21 cellular contexts compared by ENCODE assay signal in genomic region chr20:56752274-56752673, GRCh38.
A peak's percentile ranks its signal among the peaks of the same experiment; 100 is the strongest.
DNase-seq lines count a peak whose midpoint lies in the region; ATAC-seq and TF ChIP-seq lines count a peak whose summit lies in the region.
"Had no signal": no experiment of that assay in that cellular context is flagged by ENCODE, and none has a peak within 500 bp of the region (broad histone marks: within the 10 kb centered on the region; RNA-seq: fewer than 3 reads in every experiment).

No MANE protein-coding gene starts in this region.

- H3K4me2 ChIP-seq in GM23338 (no peak overlapping the region), parathyroid adenoma (ENCODE audit: low read length) (peak overlapping the region; percentile 48)

- no peak overlapping the region for H3K9ac ChIP-seq in parathyroid adenoma

- H4K20me1 ChIP-seq in GM23338 (replicated peaks; ENCODE audit: insufficient read depth), result no peaks in the 10 kb centered on the region

- no peak for ATAC-seq in GM23338
- ATAC-seq: heart right ventricle; stimulated activated memory B cell treated with anti-CD40 and anti-IgM and Interleukin-4, amounts not matched to agents 10 μg/mL and 1 μg/mL and 100 μg/mL, for 72 hours had no signal

- H3K9me3 ChIP-seq in esophagus (ENCODE audit: control insufficient read depth in 2 of 2, insufficient read depth in 1 of 2, low read depth in 1 of 2, low read length in 1 of 2) (peaks cover 0 to 3% of the 10 kb centered on the region in 2 donors), parathyroid adenoma (ENCODE audit: control insufficient read depth, low read length) (no peaks in the 10 kb centered on the region)
- H3K9me3 ChIP-seq: heart right ventricle, tibial nerve had no signal

- H3K9me2 ChIP-seq in GM23338 (ENCODE audit: insufficient read depth), result peaks cover 5% of the 10 kb centered on the region; the same call in 1 of the 2 replicates

- H3K27me3 ChIP-seq in GM23338 (ENCODE audit: insufficient read depth) (peaks cover 16% of the 10 kb centered on the region; the same call in 1 of the 2 replicates), esophagus (ENCODE audit: control insufficient read depth in 1 of 2, insufficient read depth in 2 of 2, low read length in 2 of 2) (no peaks in the 10 kb centered on the region), parathyroid adenoma (ENCODE audit: control insufficient read depth, insufficient read depth, low read length) (no peaks in the 10 kb centered on the region)

- H3K27ac ChIP-seq in GM23338 (ENCODE audit: low read depth), result no peak overlapping the region
- H3K27ac ChIP-seq in esophagus (ENCODE audit: low read depth in 2 of 2, low read length in 1 of 2), result peak overlapping the region; percentile 24 to 75
- no peak overlapping the region for H3K27ac ChIP-seq in parathyroid adenoma
- H3K27ac ChIP-seq: C4-2B, heart right ventricle, tibial nerve, VCaP had no signal

- H3K79me2 ChIP-seq in GM23338 (replicated peaks; ENCODE audit: insufficient read depth), result no peaks in the 10 kb centered on the region
- no peaks in the 10 kb centered on the region for H3K79me2 ChIP-seq in parathyroid adenoma

- H3K4me3 ChIP-seq in GM23338, result no peak overlapping the region
- H3K4me3 ChIP-seq in esophagus (ENCODE audit: low read depth in 1 of 2, low read length in 2 of 2), result no peak overlapping the region
- no peak overlapping the region for H3K4me3 ChIP-seq in parathyroid adenoma (ENCODE audit: low read depth, low read length)
- H3K4me3 ChIP-seq: heart right ventricle, tibial nerve had no signal

- intact Hi-C loops in activated naive CD4-positive, alpha-beta T cell treated with anti-CD3 and anti-CD28 coated beads for 36 hours (cut with micrococcal nuclease), result no loop called here

- H3K36me3 Mint-ChIP-seq in GM23338 (ENCODE audit: low read depth), result no peaks in the 10 kb centered on the region
- H3K36me3 Mint-ChIP-seq in activated naive CD4-positive, alpha-beta T cell treated with anti-CD3 and anti-CD28 coated beads for 36 hours (ENCODE audit: low read depth), result no peaks in the 10 kb centered on the region
- H3K36me3 Mint-ChIP-seq: activated naive CD4-positive, alpha-beta T cell treated with anti-CD3 and anti-CD28 coated beads, Interleukin-2, amount 50 U/mL, for 24 hours; stimulated activated memory B cell treated with anti-CD40 and anti-IgM and Interleukin-4, amounts not matched to agents 10 μg/mL and 1 μg/mL and 100 μg/mL, for 72 hours had no signal

- no peak overlapping the region for H3K4me3 Mint-ChIP-seq in GM23338
- no peak overlapping the region for H3K4me3 Mint-ChIP-seq in activated naive CD4-positive, alpha-beta T cell treated with anti-CD3 and anti-CD28 coated beads for 36 hours
- H3K4me3 Mint-ChIP-seq: activated naive CD4-positive, alpha-beta T cell treated with anti-CD3 and anti-CD28 coated beads, Interleukin-2, amount 50 U/mL, for 24 hours; neural crest cell; stimulated activated memory B cell treated with anti-CD40 and anti-IgM and Interleukin-4, amounts not matched to agents 10 μg/mL and 1 μg/mL and 100 μg/mL, for 72 hours had no signal

- H3K36me3 ChIP-seq in GM23338 (ENCODE audit: insufficient read depth) (no peaks in the 10 kb centered on the region), esophagus (ENCODE audit: control insufficient read depth in 2 of 2, insufficient read depth in 2 of 2, low read length in 1 of 2) (no peaks in the 10 kb centered on the region), parathyroid adenoma (ENCODE audit: control insufficient read depth, insufficient read depth, low read length) (no peaks in the 10 kb centered on the region)
- H3K36me3 ChIP-seq: heart right ventricle, tibial nerve had no signal

- peaks cover 13% of the 10 kb centered on the region for H3K27me3 Mint-ChIP-seq in GM23338 (ENCODE audit: insufficient read depth, low read depth, poor library complexity)
- H3K27me3 Mint-ChIP-seq in activated naive CD4-positive, alpha-beta T cell treated with anti-CD3 and anti-CD28 coated beads for 36 hours (ENCODE audit: low read depth), result peaks cover 20% of the 10 kb centered on the region

- 31 to 48% methylated on average over 8 of the region's 8 CpGs for WGBS in esophagus, 2 donors

- H3K9me3 Mint-ChIP-seq in GM23338, result peaks cover 2% of the 10 kb centered on the region; the same call in 1 of the 3 replicates
- no peaks in the 10 kb centered on the region for H3K9me3 Mint-ChIP-seq in activated naive CD4-positive, alpha-beta T cell treated with anti-CD3 and anti-CD28 coated beads for 36 hours
- H3K9me3 Mint-ChIP-seq: activated naive CD4-positive, alpha-beta T cell treated with anti-CD3 and anti-CD28 coated beads, Interleukin-2, amount 50 U/mL, for 24 hours; neural crest cell; stimulated activated memory B cell treated with anti-CD40 and anti-IgM and Interleukin-4, amounts not matched to agents 10 μg/mL and 1 μg/mL and 100 μg/mL, for 72 hours had no signal

- H3K4me1 Mint-ChIP-seq in GM23338, result peaks cover 38% of the 10 kb centered on the region
- H3K4me1 Mint-ChIP-seq in activated naive CD4-positive, alpha-beta T cell treated with anti-CD3 and anti-CD28 coated beads for 36 hours (ENCODE audit: low read depth), result no peaks in the 10 kb centered on the region
- H3K4me1 Mint-ChIP-seq: activated naive CD4-positive, alpha-beta T cell treated with anti-CD3 and anti-CD28 coated beads, Interleukin-2, amount 50 U/mL, for 24 hours; stimulated activated memory B cell treated with anti-CD40 and anti-IgM and Interleukin-4, amounts not matched to agents 10 μg/mL and 1 μg/mL and 100 μg/mL, for 72 hours had no signal

- POLR2A ChIA-PET in HEK293T (lab: Yijun Ruan, JAX), result no interaction called here

- H3K27ac Mint-ChIP-seq in GM23338, result no peak overlapping the region
- H3K27ac Mint-ChIP-seq in activated naive CD4-positive, alpha-beta T cell treated with anti-CD3 and anti-CD28 coated beads for 36 hours, result no peak overlapping the region
- H3K27ac Mint-ChIP-seq: activated naive CD4-positive, alpha-beta T cell treated with anti-CD3 and anti-CD28 coated beads, Interleukin-2, amount 50 U/mL, for 24 hours; stimulated activated memory B cell treated with anti-CD40 and anti-IgM and Interleukin-4, amounts not matched to agents 10 μg/mL and 1 μg/mL and 100 μg/mL, for 72 hours had no signal

- H3K4me1 ChIP-seq in GM23338 (ENCODE audit: insufficient read depth) (peaks cover 29% of the 10 kb centered on the region), esophagus (ENCODE audit: control insufficient read depth in 2 of 2, insufficient read depth in 2 of 2, low read length in 1 of 2) (peaks cover 2 to 8% of the 10 kb centered on the region in 2 donors), parathyroid adenoma (no peaks in the 10 kb centered on the region)
- H3K4me1 ChIP-seq: heart right ventricle, tibial nerve had no signal

- DNase-seq in GM23338 (ENCODE audit: low spot score), result no peak
- peak; percentile 28 for DNase-seq in RPMI7951 (ENCODE audit: low read depth)
- no peak for DNase-seq in activated naive CD4-positive, alpha-beta T cell treated with anti-CD3 and anti-CD28 coated beads for 36 hours
- no peak for DNase-seq in HEK293T (ENCODE audit: extremely low spot score)
- no peak for DNase-seq in mesenteric fat pad (ENCODE audit: low spot score)
- DNase-seq: activated CD4-positive, alpha-beta T cell treated with anti-CD3 and anti-CD28 coated beads, Interleukin-2, amount 50 U/mL, for 4 hours; activated T-cell treated with anti-CD3 and anti-CD28 coated beads, Interleukin-2, amount 50 U/mL, for 1 hour; DMS79; heart right ventricle; NCI-H1048; NCI-H2081 treated with DMSO at 0.1 percent for 48 hours; NCI-H748 treated with DMSO at 0.1 percent for 48 hours; stimulated activated CD4-positive, alpha-beta T cell treated with anti-CD3 and anti-CD28 coated beads, Interleukin-12 subunit alpha, Interleukin-12 subunit beta, amount 100 ng/mL, for 4 hours had no signal

- peaks cover 5% of the 10 kb centered on the region for H3F3A ChIP-seq in GM23338 (replicated peaks; ENCODE audit: low read depth)

- H2AFZ ChIP-seq in GM23338 (peak overlapping the region; percentile 38; the same call in 1 of the 2 replicates), parathyroid adenoma (peak overlapping the region; percentile 34)

- CTCF ChIA-PET in activated naive CD4-positive, alpha-beta T cell treated with anti-CD3 and anti-CD28 coated beads for 36 hours (lab: Charles Lee), result no interaction called here
- CTCF ChIA-PET in HEK293T (lab: Yijun Ruan, JAX), result no interaction called here

- TF ChIP-seq CTCF in GM23338 (conservative IDR thresholded peaks at IDR 0.05; ENCODE audit: low read depth in 2 of 2), result no peak
- TF ChIP-seq CTCF in parathyroid adenoma (IDR thresholded peaks at IDR 0.05), result no peak

TF ChIP-seq in GM23338, 12 proteins besides CTCF, POLR2A, EP300 and RAD21 (continues in another document):
- TF ChIP-seq JUNB (IDR thresholded peaks at IDR 0.05; ENCODE audit: unreplicated experiment), result no peak

TF ChIP-seq in HEK293T, 16 proteins besides CTCF, POLR2A, EP300 and RAD21:
- TF ChIP-seq BHLHE40 (IDR thresholded peaks at IDR 0.05; ENCODE audit: borderline replicate concordance) (no peak), SP1 (IDR thresholded peaks at IDR 0.05) (no peak), NFRKB (IDR thresholded peaks at IDR 0.05) (no peak), LEF1 (IDR thresholded peaks at IDR 0.05; ENCODE audit: borderline replicate concordance) (no peak)

Comparison
In these comparisons a context has a peak if more than half of its experiments do, and no peak if none do; other contexts are left out.
1. H3K27ac ChIP-seq: peak in esophagus (2 of 2); none in GM23338 (single experiment) and parathyroid adenoma (single experiment).